8 cellular contexts compared by ENCODE assay signal in the genomic region with DNA sequence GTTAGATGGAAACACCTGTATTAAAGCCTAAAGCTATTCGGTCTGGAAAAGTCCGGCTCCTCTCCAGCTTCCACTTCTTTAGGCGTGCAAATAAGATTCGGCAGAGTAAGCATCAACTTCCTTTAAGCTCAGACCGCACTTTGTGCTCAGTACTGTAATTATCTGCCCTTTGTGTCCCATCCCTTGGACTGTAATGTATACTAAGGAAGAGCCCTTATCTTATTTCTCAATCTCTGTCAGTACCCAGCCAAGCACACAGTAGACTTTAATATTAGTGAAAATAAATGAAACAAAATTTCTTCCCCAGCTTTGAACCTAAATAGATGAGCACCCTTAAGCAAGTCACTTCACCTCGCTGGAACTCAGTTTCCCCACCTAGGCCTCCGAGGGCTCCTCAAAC. TPM values are rescaled to one million over a fixed set of nuclear protein-coding genes. Genes with fewer than 3 reads are reported as not detected.
DNase-seq lines count a peak whose midpoint lies in the region; ATAC-seq, FAIRE-seq and TF ChIP-seq lines count a peak whose summit lies in the region.

No MANE protein-coding gene starts in this region.

- WGBS in testis, 2 donors, result 1 to 7% methylated on average over 7 of the region's 7 CpGs

- TF ChIP-seq CTCF in C4-2B (conservative IDR thresholded peaks at IDR 0.05) (no peak), NB4 (IDR thresholded peaks at IDR 0.05; ENCODE audit: low read depth, low read length) (no peak), bronchial epithelial cell (IDR thresholded peaks at IDR 0.05; ENCODE audit: insufficient read depth, low read length, severe bottlenecking) (no peak), left lung (IDR thresholded peaks at IDR 0.05) (no peak), testis (IDR thresholded peaks at IDR 0.05) (no peak), GM10248 (IDR thresholded peaks at IDR 0.05; ENCODE audit: control extremely low read depth, extremely low read depth, low read depth, missing control alignments) (no peak)

- H3K27me3 ChIP-seq in bronchial epithelial cell (ENCODE audit: control insufficient read depth, insufficient read depth, low read length) (no peaks in the 10 kb centered on the region), left lung (no peaks in the 10 kb centered on the region), testis (no peaks in the 10 kb centered on the region)

- no peak for TF ChIP-seq POLR2A in NB4 (IDR thresholded peaks at IDR 0.05; ENCODE audit: extremely low read depth, insufficient read length)
- no peak for TF ChIP-seq POLR2A in testis (IDR thresholded peaks at IDR 0.05)

- H3K4me1 ChIP-seq in left lung (peaks cover 0 to 31% of the 10 kb centered on the region in 2 donors), testis (peaks cover 11% of the 10 kb centered on the region)

- H3K9me3 ChIP-seq in left lung (no peaks in the 10 kb centered on the region), testis (no peaks in the 10 kb centered on the region)

- H3K27ac ChIP-seq in C4-2B (peak overlapping the region; percentile 63), left lung (peak overlapping the region; percentile 86 to 87), testis (peak overlapping the region; percentile 92)

- DNase-seq in NB4 (ENCODE audit: low read depth) (peak; percentile 51), bronchial epithelial cell (ENCODE audit: low read depth) (peak; percentile 26), left lung (no peak), testis (no peak), GM10248 (ENCODE audit: extremely low spot score) (no peak)

- CTCF ChIA-PET in GM10248 (lab: Yijun Ruan, JAX), result interaction anchor here (0.7 to 3.1 kb wide), 17 partner anchors 7 to 443 kb away, joined by 3 to 31 read pairs (median 4); partner anchors contain the start of gene ACO1

- H3K4me3 ChIP-seq in NB4 (ENCODE audit: low read depth, low read length) (peak overlapping the region; percentile 86), bronchial epithelial cell (ENCODE audit: low read depth, low read length) (peak overlapping the region; percentile 64), left lung (peak overlapping the region; percentile 66 to 79), testis (peak overlapping the region; percentile 68 to 73)

- POLR2A ChIA-PET in GM10248 (lab: Yijun Ruan, JAX), result interaction anchor here (0.6 to 0.7 kb wide), 2 partner anchors 449 to 604 kb away, joined by 3 to 4 read pairs; no protein-coding TSS in a partner anchor

- ATAC-seq in GM21381 (IDR thresholded peaks at IDR 0.05; ENCODE audit: unreplicated experiment), result peak; percentile 20
- ATAC-seq in left lung, result peak; percentile 55
- no peak for ATAC-seq in GM19397 (IDR thresholded peaks at IDR 0.05; ENCODE audit: unreplicated experiment)

- H3K36me3 ChIP-seq in bronchial epithelial cell (ENCODE audit: control insufficient read depth, insufficient read depth, low read length) (no peaks in the 10 kb centered on the region), left lung (no peaks in the 10 kb centered on the region), testis (ENCODE audit: low read depth, missing control alignments) (no peaks in the 10 kb centered on the region)

- FAIRE-seq in bronchial epithelial cell (lab: Jason Lieb, UNC), result no peak

- intact Hi-C loops in left lung (cut with DNase I), result no loop called here
- intact Hi-C loops in testis (cut with DNase I; ENCODE audit: low total_unique reads), result no loop called here

RNA-seq across cellular contexts. Expression of gene RIGI, which starts 0.5 kb away (rescaled TPM):
- 1.8 and 2.9 TPM in 2 replicates for total RNA-seq in bronchial epithelial cell
- total RNA-seq in left lung, result 10 to 100 TPM; 13.7 to 15.6 TPM
- total RNA-seq in testis, result 10 to 100 TPM in 1 of 2 donors, 1 to 10 TPM in 1; 8.4 to 10.2 TPM
- 4.9 TPM for polyA plus RNA-seq in testis (ENCODE audit: insufficient read depth, low read depth, low replicate concordance)

RNA-seq across cellular contexts. Expression of gene SMIM27, which starts 26.6 kb away (rescaled TPM):
- total RNA-seq in bronchial epithelial cell (1.3 and 3.1 TPM in 2 replicates), left lung (10 to 100 TPM in 1 of 2 donors, 1 to 10 TPM in 1; 8.0 to 14.4 TPM), testis (10 to 100 TPM; 24.8 to 43.3 TPM)
- polyA plus RNA-seq in testis (ENCODE audit: insufficient read depth, low read depth, low replicate concordance), result 58.6 TPM

RNA-seq across cellular contexts. Expression of gene TOPORS, which starts 26.9 kb away (rescaled TPM):
- total RNA-seq in bronchial epithelial cell (37.9 and 47.5 TPM in 2 replicates), left lung (10 to 100 TPM; 13.2 to 15.1 TPM), testis (10 to 100 TPM; 35.4 to 35.9 TPM)
- polyA plus RNA-seq in testis (ENCODE audit: insufficient read depth, low read depth, low replicate concordance), result 10.8 TPM

RNA-seq across cellular contexts. Expression of gene NDUFB6, which starts 47.5 kb away (rescaled TPM):
- total RNA-seq in bronchial epithelial cell, result 14.8 and 16.8 TPM in 2 replicates
- 10 to 100 TPM; 44.1 to 51.2 TPM for total RNA-seq in left lung
- total RNA-seq in testis, result 10 to 100 TPM; 56.4 to 61.8 TPM
- 97.9 TPM for polyA plus RNA-seq in testis (ENCODE audit: insufficient read depth, low read depth, low replicate concordance)

Comparison
In these comparisons a context has a peak if more than half of its experiments do, and no peak if none do; other contexts are left out.
1. DNase-seq: peak in NB4 (single experiment) and bronchial epithelial cell (single experiment); none in left lung (0 of 2), testis (single experiment) and GM10248 (single experiment).
2. Peak in every context shown above with its lines, with median percentiles within 50 percentile points of each other: H3K27ac ChIP-seq and H3K4me3 ChIP-seq.